ENCODE assay signal across 10 cellular contexts in the genomic region with DNA sequence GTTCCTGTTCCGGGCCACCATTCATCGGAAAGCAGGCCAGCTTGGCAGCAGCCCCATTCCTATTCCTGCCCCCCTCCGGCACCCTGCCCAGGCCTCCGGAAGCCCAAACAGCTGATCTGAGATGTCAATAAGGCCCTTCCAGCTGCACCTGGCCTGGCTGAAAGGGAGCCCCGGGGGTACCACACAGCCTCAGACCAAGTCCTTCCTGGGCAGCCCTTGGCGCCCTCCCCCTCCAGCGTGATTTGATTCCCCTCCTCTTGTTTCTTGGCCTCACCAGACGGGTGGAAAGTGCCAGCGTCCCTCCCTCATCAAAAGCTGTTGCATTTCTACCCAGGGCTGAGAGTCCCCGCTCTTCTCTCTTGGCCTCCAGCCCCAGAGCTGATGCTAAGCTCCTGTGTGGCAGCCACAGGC.
DNase-seq lines count a peak whose midpoint lies in the region; TF ChIP-seq lines count a peak whose summit lies in the region.
"Had no signal": no experiment of that assay in that cellular context is flagged by ENCODE, and none has a peak within 500 bp of the region (broad histone marks: within the 10 kb centered on the region; RNA-seq: fewer than 3 reads in every experiment).

No MANE protein-coding gene starts in this region.

- no peaks in the 10 kb centered on the region for H3K79me2 ChIP-seq in neural progenitor cell (ENCODE audit: low read depth)

- DNase-seq in COLO668 (lab: John Stamatoyannopoulos, UW; ENCODE audit: unreplicated experiment): peak; percentile 59
- peak; percentile 76 for DNase-seq in NCI-H2107 treated with DMSO at 0.1 percent for 48 hours (lab: John Stamatoyannopoulos, UW; ENCODE audit: unreplicated experiment)
- DNase-seq in neural progenitor cell (ENCODE audit: low spot score): peak; percentile 49
- DNase-seq in cerebellar nuclear complex (lab: John Stamatoyannopoulos, UW): no peak
- no peak for DNase-seq in tibial nerve (ENCODE audit: low spot score in 2 of 2)
- no peak for DNase-seq in kidney glomerular epithelial cell (lab: John Stamatoyannopoulos, UW)
- DNase-seq in progenitor cell of endocrine pancreas (ENCODE audit: low spot score, unreplicated experiment): no peak
- DNase-seq: Calu3, PC-9 had no signal

- H3K4me3 ChIP-seq in neural progenitor cell (no peak overlapping the region), tibial nerve (no peak overlapping the region)
- H3K4me3 ChIP-seq: PC-9 had no signal

- H3K9me3 ChIP-seq in neural progenitor cell (ENCODE audit: low read depth) (no peaks in the 10 kb centered on the region), tibial nerve (no peaks in the 10 kb centered on the region)

- peaks cover 18% of the 10 kb centered on the region for H4K20me1 ChIP-seq in neural progenitor cell (ENCODE audit: low read depth)

- no peaks in the 10 kb centered on the region for H3K36me3 ChIP-seq in neural progenitor cell
- no peaks in the 10 kb centered on the region for H3K36me3 ChIP-seq in tibial nerve

- H3K9me3 Mint-ChIP-seq in neural progenitor cell (peaks cover 3% of the 10 kb centered on the region), progenitor cell of endocrine pancreas (ENCODE audit: low read depth) (peaks cover 3% of the 10 kb centered on the region)

- peak overlapping the region; percentile 13 for H3K27ac Mint-ChIP-seq in neural progenitor cell
- H3K27ac Mint-ChIP-seq in progenitor cell of endocrine pancreas: no peak overlapping the region

- TF ChIP-seq EP300 in tibial nerve (IDR thresholded peaks at IDR 0.05): no peak

- H3K36me3 Mint-ChIP-seq in neural progenitor cell: peaks cover 2% of the 10 kb centered on the region
- H3K36me3 Mint-ChIP-seq in progenitor cell of endocrine pancreas (ENCODE audit: insufficient read depth): no peaks in the 10 kb centered on the region

- peaks cover 5% of the 10 kb centered on the region for H3K27me3 Mint-ChIP-seq in neural progenitor cell (ENCODE audit: insufficient read depth, low read depth)
- no peaks in the 10 kb centered on the region for H3K27me3 Mint-ChIP-seq in progenitor cell of endocrine pancreas

- H3K4me1 Mint-ChIP-seq in neural progenitor cell (peaks cover 60% of the 10 kb centered on the region), progenitor cell of endocrine pancreas (ENCODE audit: low read depth) (peaks cover 2% of the 10 kb centered on the region)

- no peak overlapping the region for H2AFZ ChIP-seq in neural progenitor cell (replicated peaks)
- H2AFZ ChIP-seq: PC-9 had no signal

- H3K4me1 ChIP-seq in neural progenitor cell (peaks cover 32% of the 10 kb centered on the region), tibial nerve (peaks cover 0 to 33% (median 14%) of the 10 kb centered on the region in 4 donors)

- H3K27me3 ChIP-seq in neural progenitor cell (no peaks in the 10 kb centered on the region), tibial nerve (no peaks in the 10 kb centered on the region)

- H3F3A ChIP-seq in neural progenitor cell (ENCODE audit: low read depth): peaks cover 14% of the 10 kb centered on the region

- H3K9ac ChIP-seq in neural progenitor cell: no peak overlapping the region

- TF ChIP-seq POLR2A in tibial nerve (IDR thresholded peaks at IDR 0.05): no peak

- WGBS in tibial nerve, 2 donors: 43 to 46% methylated on average over 10 of the region's 10 CpGs

- TF ChIP-seq CTCF in neural progenitor cell (IDR thresholded peaks at IDR 0.05) (no peak), tibial nerve (IDR thresholded peaks at IDR 0.05) (no peak), progenitor cell of endocrine pancreas (IDR thresholded peaks at IDR 0.05; ENCODE audit: unreplicated experiment) (no peak)

- H3K4me3 Mint-ChIP-seq in neural progenitor cell (peak overlapping the region; percentile 74), progenitor cell of endocrine pancreas (ENCODE audit: low read depth) (no peak overlapping the region)

- peak overlapping the region; percentile 72 for H3K27ac ChIP-seq in cingulate gyrus (ENCODE audit: low read depth, low read length)
- H3K27ac ChIP-seq in neural progenitor cell: peak overlapping the region; percentile 38
- peak overlapping the region in 2 of 4 donors; percentile 33 to 53 for H3K27ac ChIP-seq in tibial nerve
- H3K27ac ChIP-seq: PC-9 had no signal

- peak overlapping the region; percentile 53 for H3K4me2 ChIP-seq in neural progenitor cell
- H3K4me2 ChIP-seq: PC-9 had no signal

Comparison
In these comparisons a context has a peak if more than half of its experiments do, and no peak if none do; other contexts are left out.
1. DNase-seq: peak in COLO668 (single experiment), NCI-H2107 treated with DMSO at 0.1 percent for 48 hours (single experiment) and neural progenitor cell (single experiment); none in cerebellar nuclear complex (0 of 2), tibial nerve (0 of 2), kidney glomerular epithelial cell (single experiment) and progenitor cell of endocrine pancreas (single experiment).